Comparison of ENCODE assay signal across 1 cellular context in genomic region chr4:83536649-83537352, GRCh38.
TF ChIP-seq lines count a peak whose summit lies in the region.

No MANE protein-coding gene starts in this region.

TF ChIP-seq in endothelial cell of umbilical vein, 7 proteins besides CTCF, POLR2A, EP300 and RAD21 (continued from another document):
- TF ChIP-seq FOS (IDR thresholded peaks at IDR 0.05; ENCODE audit: borderline replicate concordance, insufficient read depth, low read length) (no peak), MYC (IDR thresholded peaks at IDR 0.05; ENCODE audit: low read depth, low read length) (no peak), POLR2AphosphoS5 (IDR thresholded peaks at IDR 0.05; ENCODE audit: insufficient read depth, low read depth, low read length) (no peak), MAX (IDR thresholded peaks at IDR 0.05; ENCODE audit: insufficient read depth, insufficient read length) (no peak), GATA2 (IDR thresholded peaks at IDR 0.05; ENCODE audit: insufficient read depth, insufficient read length, low read depth, low read length) (no peak), EZH2 (IDR thresholded peaks at IDR 0.05; ENCODE audit: borderline replicate concordance, low read depth, low read length, severe bottlenecking) (no peak)
